Comparison of ENCODE assay signal across 24 cellular contexts in the genomic region with DNA sequence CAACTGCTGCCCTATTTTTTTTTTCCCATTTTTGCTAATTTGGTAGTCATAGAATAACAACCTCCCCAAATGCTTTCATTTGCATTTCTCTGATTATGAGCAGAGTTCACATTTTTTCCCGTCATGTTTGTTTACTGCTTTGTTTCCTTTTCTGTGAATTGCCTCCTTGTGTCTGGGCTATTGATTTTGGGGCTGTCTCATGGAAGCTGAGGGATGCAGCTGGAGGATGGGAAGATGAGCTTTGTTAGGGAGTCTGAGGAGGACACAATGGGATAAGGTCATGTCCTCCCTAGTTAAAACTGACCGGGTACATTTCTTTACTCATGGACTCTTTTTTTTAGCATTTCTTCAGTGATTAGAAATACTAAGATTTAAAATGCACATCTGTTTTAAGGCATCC.
"Had no signal": no experiment of that assay in that cellular context is flagged by ENCODE, and none has a peak within 500 bp of the region (broad histone marks: within the 10 kb centered on the region; RNA-seq: fewer than 3 reads in every experiment).

No MANE protein-coding gene starts in this region.

- H3K4me1 Mint-ChIP-seq: activated naive CD8-positive, alpha-beta T cell treated with anti-CD3 and anti-CD28 coated beads, Interleukin-2, amount 50 U/mL, for 24 hours; immature natural killer cell; stimulated activated effector memory CD8-positive, alpha-beta T cell treated with anti-CD3 and anti-CD28 coated beads, Interleukin-12 subunit alpha, Interleukin-12 subunit beta, amount 100 ng/mL, for 72 hours; stimulated activated naive CD8-positive, alpha-beta T cell treated with anti-CD3 and anti-CD28 coated beads, Interleukin-15, amount 100 ng/mL, for 72 hours had no signal

- DNase-seq: activated CD4-positive, alpha-beta T cell treated with anti-CD3 and anti-CD28 coated beads, Interleukin-2, amount 50 U/mL, for 4 hours; activated CD8-positive, alpha-beta memory T cell treated with anti-CD3 and anti-CD28 coated beads, Interleukin-2, amount 50 U/mL, for 48 hours; activated naive CD4-positive, alpha-beta T cell; activated naive CD8-positive, alpha-beta T cell treated with anti-CD3 and anti-CD28 coated beads, Interleukin-2, amount 50 U/mL, for 24 hours; activated T-cell treated with anti-CD3 and anti-CD28 coated beads, Interleukin-2, amount 50 U/mL, for 4 hours; effector CD4-positive, alpha-beta T cell; foreskin fibroblast; immature natural killer cell; left lung; midbrain; pancreas; right lobe of liver; stimulated activated CD4-positive, alpha-beta T cell treated with anti-CD3 and anti-CD28 coated beads, Interleukin-1b, Interleukin-23, amount 100 ng/mL, for 48 hours; stimulated activated naive CD8-positive, alpha-beta T cell treated with anti-CD3 and anti-CD28 coated beads, Interleukin-15, amount 100 ng/mL, for 72 hours; T-helper 1 cell had no signal

- H3K4me1 ChIP-seq: left lung, pancreas, right lobe of liver, suprapubic skin had no signal

- H3K4me3 Mint-ChIP-seq: activated naive CD8-positive, alpha-beta T cell treated with anti-CD3 and anti-CD28 coated beads, Interleukin-2, amount 50 U/mL, for 24 hours; activated T-cell treated with anti-CD3 and anti-CD28 coated beads, Interleukin-2, amount 50 U/mL, for 4 hours; dendritic cell treated with granulocyte-macrophage colony-stimulating factor and Interleukin-4, amounts not matched to agents 40 ng/mL and 50 ng/mL, for 4 days; immature natural killer cell; natural killer cell treated with Interleukin-12 subunit alpha and Interleukin-12 subunit beta and Interleukin-15 and Interleukin-18, amount 100 ng/mL, for 72 hours; stimulated activated effector memory CD8-positive, alpha-beta T cell treated with anti-CD3 and anti-CD28 coated beads, Interleukin-12 subunit alpha, Interleukin-12 subunit beta, amount 100 ng/mL, for 72 hours; stimulated activated naive CD8-positive, alpha-beta T cell treated with anti-CD3 and anti-CD28 coated beads, Interleukin-15, amount 100 ng/mL, for 72 hours had no signal

- H3K4me2 ChIP-seq: hepatocyte had no signal

- H3K27ac Mint-ChIP-seq: activated naive CD8-positive, alpha-beta T cell treated with anti-CD3 and anti-CD28 coated beads, Interleukin-2, amount 50 U/mL, for 24 hours; activated T-helper 2 cell treated with anti-CD3 and anti-CD28 coated beads, Interferon-gamma antibody, Interleukin-2, Interleukin-4, amounts not matched to agents 10 μg/mL and 5 μg/mL and 100 μg/mL, durations not matched to agents 14 hours and 24 hours and 36 hours; dendritic cell treated with granulocyte-macrophage colony-stimulating factor and Interleukin-4, amounts not matched to agents 40 ng/mL and 50 ng/mL, for 4 days; immature natural killer cell; natural killer cell treated with Interleukin-12 subunit alpha and Interleukin-12 subunit beta and Interleukin-15 and Interleukin-18, amount 100 ng/mL, for 72 hours; stimulated activated effector memory CD8-positive, alpha-beta T cell treated with anti-CD3 and anti-CD28 coated beads, Interleukin-12 subunit alpha, Interleukin-12 subunit beta, amount 100 ng/mL, for 72 hours; stimulated activated naive CD8-positive, alpha-beta T cell treated with anti-CD3 and anti-CD28 coated beads, Interleukin-15, amount 100 ng/mL, for 72 hours had no signal

- H3K36me3 ChIP-seq: cardiac muscle cell, pancreas, right lobe of liver had no signal

- H3K9me3 ChIP-seq: left lung, pancreas, right lobe of liver, suprapubic skin, tibial nerve had no signal

- H3K27ac ChIP-seq: cardiac muscle cell, hepatocyte, left lung, pancreas, right lobe of liver, skin epidermis, suprapubic skin, tibial nerve had no signal

- H3K36me3 Mint-ChIP-seq: immature natural killer cell; natural killer cell treated with Interleukin-12 subunit alpha and Interleukin-12 subunit beta and Interleukin-15 and Interleukin-18, amount 100 ng/mL, for 72 hours; stimulated activated effector memory CD8-positive, alpha-beta T cell treated with anti-CD3 and anti-CD28 coated beads, Interleukin-12 subunit alpha, Interleukin-12 subunit beta, amount 100 ng/mL, for 72 hours had no signal

- ATAC-seq: activated naive CD8-positive, alpha-beta T cell treated with anti-CD3 and anti-CD28 coated beads, Interleukin-2, amount 50 U/mL, for 24 hours; activated T-cell treated with anti-CD3 and anti-CD28 coated beads, Interleukin-2, amount 50 U/mL, for 4 hours; left lung; natural killer cell treated with Interleukin-12 subunit alpha and Interleukin-12 subunit beta and Interleukin-15 and Interleukin-18, amount 100 ng/mL, for 72 hours; pancreas; right lobe of liver; stimulated activated effector memory CD8-positive, alpha-beta T cell treated with anti-CD3 and anti-CD28 coated beads, Interleukin-12 subunit alpha, Interleukin-12 subunit beta, amount 100 ng/mL, for 72 hours; stimulated activated naive CD8-positive, alpha-beta T cell treated with anti-CD3 and anti-CD28 coated beads, Interleukin-15, amount 100 ng/mL, for 72 hours had no signal

- H3K27me3 Mint-ChIP-seq: dendritic cell treated with granulocyte-macrophage colony-stimulating factor and Interleukin-4, amounts not matched to agents 40 ng/mL and 50 ng/mL, for 4 days had no signal

- H3K4me3 ChIP-seq: cardiac muscle cell, hepatocyte, left lung, pancreas, right lobe of liver, skin epidermis, suprapubic skin, tibial nerve had no signal

- H2AFZ ChIP-seq: hepatocyte had no signal

- H3K9me3 Mint-ChIP-seq: activated T-cell treated with anti-CD3 and anti-CD28 coated beads, Interleukin-2, amount 50 U/mL, for 4 hours; natural killer cell treated with Interleukin-12 subunit alpha and Interleukin-12 subunit beta and Interleukin-15 and Interleukin-18, amount 100 ng/mL, for 72 hours; stimulated activated effector memory CD8-positive, alpha-beta T cell treated with anti-CD3 and anti-CD28 coated beads, Interleukin-12 subunit alpha, Interleukin-12 subunit beta, amount 100 ng/mL, for 72 hours; stimulated activated naive CD8-positive, alpha-beta T cell treated with anti-CD3 and anti-CD28 coated beads, Interleukin-15, amount 100 ng/mL, for 72 hours had no signal

- H3K27me3 ChIP-seq: cardiac muscle cell, hepatocyte, left lung, pancreas, right lobe of liver, suprapubic skin, tibial nerve had no signal
